In the genomic region with DNA sequence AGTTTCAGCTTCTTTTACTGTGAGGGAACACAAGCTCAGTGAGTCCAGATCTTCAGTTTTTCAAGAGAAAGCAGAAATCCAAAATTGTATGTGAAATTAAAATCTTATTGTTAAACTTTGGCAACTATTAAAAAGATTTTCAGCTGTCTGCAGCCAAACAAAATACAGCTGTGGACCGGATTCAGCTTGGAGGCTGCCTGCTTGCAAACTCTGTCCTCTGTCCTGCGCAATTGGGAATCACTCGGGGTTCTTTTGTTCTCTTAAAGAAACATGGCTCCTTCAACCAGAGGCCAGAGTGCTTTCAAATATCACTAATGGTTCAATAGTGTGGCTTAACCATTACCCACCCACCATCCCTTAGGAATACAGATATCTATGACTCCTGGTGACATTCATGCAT, we compare ENCODE assay signal across 19 cellular contexts.
DNase-seq lines count a peak whose midpoint lies in the region; ATAC-seq and TF ChIP-seq lines count a peak whose summit lies in the region.
"Had no signal": no experiment of that assay in that cellular context is flagged by ENCODE, and none has a peak within 500 bp of the region (broad histone marks: within the 10 kb centered on the region; RNA-seq: fewer than 3 reads in every experiment).

No MANE protein-coding gene starts in this region.

- H3K4me3 ChIP-seq in cardiac muscle cell (no peak overlapping the region), aorta (ENCODE audit: low read length in 2 of 2) (no peak overlapping the region)
- H3K4me3 ChIP-seq: coronary artery, thyroid gland had no signal

- DNase-seq in NCI-H510A treated with DMSO at 0.1 percent for 48 hours (lab: John Stamatoyannopoulos, UW) (peak; percentile 66), NCI-H510A (lab: John Stamatoyannopoulos, UW) (no peak), cardiac muscle cell (ENCODE audit: low read depth in 1 of 2, low spot score in 1 of 2) (peak; percentile 37 to 67), nephron progenitor cell (no peak), aorta (peak in 1 of 2 donors; percentile 60), caudate nucleus (lab: John Stamatoyannopoulos, UW) (no peak)
- no peak for DNase-seq in activated naive CD4-positive, alpha-beta T cell (lab: John Stamatoyannopoulos, UW)
- DNase-seq: 8988T; activated CD4-positive, alpha-beta T cell treated with anti-CD3 and anti-CD28 coated beads for 36 hours; activated naive CD8-positive, alpha-beta T cell treated with anti-CD3 and anti-CD28 coated beads for 36 hours; activated T-cell treated with anti-CD3 and anti-CD28 coated beads, Interleukin-2, amount 50 U/mL, for 24 hours; NCI-H2081; SHP77 treated with DMSO at 0.1 percent for 48 hours; stimulated activated CD4-positive, alpha-beta T cell treated with anti-CD3 and anti-CD28 coated beads, Interleukin-2, amount 100 ng/mL, for 24 hours; T-helper 9 cell; thyroid gland had no signal

- H3K9me3 Mint-ChIP-seq in nephron progenitor cell = peaks cover 23% of the 10 kb centered on the region
- H3K9me3 Mint-ChIP-seq: activated naive CD8-positive, alpha-beta T cell treated with anti-CD3 and anti-CD28 coated beads for 36 hours; activated T-cell treated with anti-CD3 and anti-CD28 coated beads, Interleukin-2, amount 50 U/mL, for 24 hours had no signal

- TF ChIP-seq CTCF in cardiac muscle cell (IDR thresholded peaks at IDR 0.05; ENCODE audit: low read depth, low read length) (no peak), nephron progenitor cell (IDR thresholded peaks at IDR 0.05) (no peak)

- H3K27ac Mint-ChIP-seq in nephron progenitor cell = peak overlapping the region; percentile 31
- H3K27ac Mint-ChIP-seq: activated CD4-positive, alpha-beta T cell treated with anti-CD3 and anti-CD28 coated beads for 36 hours; activated naive CD8-positive, alpha-beta T cell treated with anti-CD3 and anti-CD28 coated beads for 36 hours; activated T-cell treated with anti-CD3 and anti-CD28 coated beads, Interleukin-2, amount 50 U/mL, for 24 hours had no signal

- intact Hi-C loops in aorta (cut with DNase I) = no loop called here

- H3K9me3 ChIP-seq in cardiac muscle cell (ENCODE audit: low read depth) = no peaks in the 10 kb centered on the region
- H3K9me3 ChIP-seq in aorta (ENCODE audit: control insufficient read depth, low read length) = no peaks in the 10 kb centered on the region
- H3K9me3 ChIP-seq: thyroid gland had no signal

- H3K27ac ChIP-seq in cardiac muscle cell (peak overlapping the region; percentile 95), aorta (ENCODE audit: low read depth in 1 of 2, low read length in 2 of 2) (no peak overlapping the region), caudate nucleus (ENCODE audit: low read depth, low read length) (no peak overlapping the region)
- H3K27ac ChIP-seq: epithelial cell of prostate, thyroid gland had no signal

- H3K27me3 ChIP-seq in cardiac muscle cell = no peaks in the 10 kb centered on the region
- no peaks in the 10 kb centered on the region for H3K27me3 ChIP-seq in aorta (ENCODE audit: control insufficient read depth in 1 of 2, insufficient read depth in 2 of 2, low read length in 1 of 2)
- H3K27me3 ChIP-seq: thyroid gland had no signal

- H3K4me1 ChIP-seq in cardiac muscle cell (ENCODE audit: low read depth) (peaks cover 46% of the 10 kb centered on the region), aorta (ENCODE audit: control insufficient read depth in 1 of 2, insufficient read depth in 2 of 2, low read length in 2 of 2) (no peaks in the 10 kb centered on the region)

- WGBS in aorta, 2 donors = 0 to 6% methylated on average over 3 of the region's 3 CpGs

- peak overlapping the region; percentile 4 for H3K4me3 Mint-ChIP-seq in nephron progenitor cell
- H3K4me3 Mint-ChIP-seq: activated CD4-positive, alpha-beta T cell treated with anti-CD3 and anti-CD28 coated beads for 36 hours; activated naive CD8-positive, alpha-beta T cell treated with anti-CD3 and anti-CD28 coated beads for 36 hours; activated T-cell treated with anti-CD3 and anti-CD28 coated beads, Interleukin-2, amount 50 U/mL, for 24 hours had no signal

- H3K4me1 Mint-ChIP-seq in nephron progenitor cell = peaks cover 56% of the 10 kb centered on the region
- H3K4me1 Mint-ChIP-seq: activated CD4-positive, alpha-beta T cell treated with anti-CD3 and anti-CD28 coated beads for 36 hours; activated naive CD8-positive, alpha-beta T cell treated with anti-CD3 and anti-CD28 coated beads for 36 hours had no signal

- H3K36me3 ChIP-seq in cardiac muscle cell = no peaks in the 10 kb centered on the region
- no peaks in the 10 kb centered on the region for H3K36me3 ChIP-seq in aorta (ENCODE audit: control insufficient read depth in 1 of 2, insufficient read depth in 2 of 2, low read length in 1 of 2)
- H3K36me3 ChIP-seq: thyroid gland had no signal

- H3K36me3 Mint-ChIP-seq in nephron progenitor cell (ENCODE audit: low read depth) = peaks cover 15% of the 10 kb centered on the region
- H3K36me3 Mint-ChIP-seq: activated naive CD8-positive, alpha-beta T cell treated with anti-CD3 and anti-CD28 coated beads for 36 hours had no signal

- H3K27me3 Mint-ChIP-seq in nephron progenitor cell (ENCODE audit: low read depth, poor library complexity) = no peaks in the 10 kb centered on the region

- peak; percentile 76 for ATAC-seq in aorta (ENCODE audit: low FRiP score)
- no peak for ATAC-seq in GM21423 (IDR thresholded peaks at IDR 0.05; ENCODE audit: unreplicated experiment)
- ATAC-seq: activated CD4-positive, alpha-beta T cell treated with anti-CD3 and anti-CD28 coated beads for 36 hours had no signal

Comparison
In these comparisons a context has a peak if more than half of its experiments do, and no peak if none do; other contexts are left out.
1. DNase-seq: peak in NCI-H510A treated with DMSO at 0.1 percent for 48 hours (single experiment) and cardiac muscle cell (2 of 2); none in NCI-H510A (single experiment), nephron progenitor cell (single experiment), activated naive CD4-positive, alpha-beta T cell (0 of 4) and caudate nucleus (0 of 61).